Comparison of ENCODE assay signal across 10 cellular contexts in genomic region chr1:94855307-94855700, GRCh38. TPM values are rescaled to one million over a fixed set of nuclear protein-coding genes. Genes with fewer than 3 reads are reported as not detected.
DNase-seq lines count a peak whose midpoint lies in the region; ATAC-seq, FAIRE-seq and TF ChIP-seq lines count a peak whose summit lies in the region.
"Had no signal": no experiment of that assay in that cellular context is flagged by ENCODE, and none has a peak within 500 bp of the region (broad histone marks: within the 10 kb centered on the region; RNA-seq: fewer than 3 reads in every experiment).

No MANE protein-coding gene starts in this region.

- H3K4me1 ChIP-seq in thoracic aorta (ENCODE audit: control insufficient read depth in 1 of 2, low read depth in 2 of 2) = peaks cover 14 to 41% of the 10 kb centered on the region in 2 donors

- DNase-seq in NCI-H2029 treated with DMSO at 0.1 percent for 48 hours (lab: John Stamatoyannopoulos, UW) = peak; percentile 83
- peak; percentile 89 for DNase-seq in bronchial epithelial cell (ENCODE audit: low read depth)
- peak; percentile 50 for DNase-seq in kidney epithelial cell (ENCODE audit: low read depth)
- no peak for DNase-seq in thoracic aorta (ENCODE audit: low spot score)
- DNase-seq in NAMALWA (ENCODE audit: low spot score) = no peak
- DNase-seq in mesenteric fat pad (ENCODE audit: low spot score) = no peak
- DNase-seq: NCI-H1436, retina had no signal

- no peak for FAIRE-seq in bronchial epithelial cell (lab: Jason Lieb, UNC)

- H3K27me3 ChIP-seq in bronchial epithelial cell (ENCODE audit: control insufficient read depth, insufficient read depth, low read length) (no peaks in the 10 kb centered on the region), kidney epithelial cell (ENCODE audit: control insufficient read depth, insufficient read depth, low read length) (no peaks in the 10 kb centered on the region), thoracic aorta (replicated peaks; ENCODE audit: insufficient read depth) (no peaks in the 10 kb centered on the region)

- no peaks in the 10 kb centered on the region for H3K36me3 ChIP-seq in bronchial epithelial cell (ENCODE audit: control insufficient read depth, insufficient read depth, low read length)
- H3K36me3 ChIP-seq in kidney epithelial cell (ENCODE audit: control insufficient read depth, insufficient read depth, low read length) = no peaks in the 10 kb centered on the region
- no peaks in the 10 kb centered on the region for H3K36me3 ChIP-seq in thoracic aorta

- TF ChIP-seq CTCF in bronchial epithelial cell (IDR thresholded peaks at IDR 0.05; ENCODE audit: insufficient read depth, low read length, severe bottlenecking) (no peak), kidney epithelial cell (IDR thresholded peaks at IDR 0.05; ENCODE audit: insufficient read depth, low read length, poor library complexity, severe bottlenecking) (no peak), thoracic aorta (IDR thresholded peaks at IDR 0.05) (no peak)

- H3K9me3 ChIP-seq in thoracic aorta = no peaks in the 10 kb centered on the region

- H3K4me3 ChIP-seq in bronchial epithelial cell (ENCODE audit: low read depth, low read length) (no peak overlapping the region), kidney epithelial cell (ENCODE audit: low read depth, low read length) (no peak overlapping the region), thoracic aorta (peak overlapping the region; percentile 72)

- peak overlapping the region; percentile 17 to 73 for H3K27ac ChIP-seq in thoracic aorta

- ATAC-seq in thoracic aorta (ENCODE audit: insufficient number of reproducible peaks, low FRiP score, low read depth) (no peak), HG02973 (IDR thresholded peaks at IDR 0.05; ENCODE audit: unreplicated experiment) (no peak), HG03460 (IDR thresholded peaks at IDR 0.05; ENCODE audit: unreplicated experiment) (no peak)

RNA-seq across cellular contexts. Expression of gene SLC44A3, which starts 35.1 kb away (rescaled TPM):
- 2.4 and 7.9 TPM in 2 replicates for total RNA-seq in bronchial epithelial cell
- 13.1 and 14.6 TPM in 2 replicates for total RNA-seq in kidney epithelial cell
- total RNA-seq in thoracic aorta = 1 to 10 TPM; 2.5 to 3.7 TPM
- total RNA-seq in mesenteric fat pad = 3.5 TPM

Comparison
In these comparisons a context has a peak if more than half of its experiments do, and no peak if none do; other contexts are left out.
1. DNase-seq: peak in NCI-H2029 treated with DMSO at 0.1 percent for 48 hours (single experiment), bronchial epithelial cell (single experiment) and kidney epithelial cell (single experiment); none in thoracic aorta (single experiment), NAMALWA (single experiment) and mesenteric fat pad (single experiment).